ENCODE assay signal across 8 cellular contexts in the genomic region with DNA sequence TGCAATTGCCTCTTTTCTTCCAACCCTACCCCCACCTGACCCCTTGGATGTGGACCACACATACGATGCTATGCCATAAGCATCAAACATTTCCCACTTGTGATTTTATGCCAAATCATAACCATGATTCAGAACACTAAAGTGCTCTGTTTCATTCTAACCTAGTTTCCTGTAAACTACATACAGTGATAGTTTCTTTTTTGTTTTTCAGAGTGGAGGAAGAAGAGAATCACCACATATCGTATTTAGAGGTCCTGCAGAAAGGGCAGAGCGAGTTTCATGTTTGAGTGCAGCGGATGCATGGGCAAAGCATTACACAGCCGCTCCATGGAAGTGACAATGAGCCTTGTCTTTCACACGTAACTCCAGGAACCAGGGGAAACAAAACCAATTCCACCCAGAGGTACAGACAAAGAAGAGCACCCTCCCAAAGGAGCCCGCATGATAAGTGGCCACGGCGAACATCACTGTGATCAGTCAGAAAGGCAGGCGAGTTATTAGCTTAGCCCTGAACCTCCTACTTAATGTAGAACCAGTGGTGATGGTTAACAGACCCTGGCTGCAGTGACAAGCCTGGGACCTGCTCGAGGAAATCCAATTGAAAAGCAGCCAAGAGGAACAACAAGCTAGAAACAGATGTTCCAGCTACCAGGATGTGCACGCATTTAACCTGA.
DNase-seq lines count a peak whose midpoint lies in the region; ATAC-seq and TF ChIP-seq lines count a peak whose summit lies in the region.

No MANE protein-coding gene starts in this region.

- peaks cover 2% of the 10 kb centered on the region for H3K4me1 ChIP-seq in mammary epithelial cell (ENCODE audit: insufficient read depth, low read length)

- TF ChIP-seq CTCF in MCF 10A (IDR thresholded peaks at IDR 0.05; ENCODE audit: unreplicated experiment) = no peak
- no peak for TF ChIP-seq CTCF in mammary epithelial cell (conservative IDR thresholded peaks at IDR 0.05 in 1 of 2, IDR thresholded peaks at IDR 0.05 in 1 of 2; ENCODE audit: extremely low read depth in 1 of 2, insufficient read depth in 1 of 2, low read depth in 1 of 2, low read length in 2 of 2)

- peaks cover 7% of the 10 kb centered on the region for H3K27me3 Mint-ChIP-seq in activated naive CD8-positive, alpha-beta T cell treated with anti-CD3 and anti-CD28 coated beads, Interleukin-2, amount 10 ng/mL, durations not matched to agents 7 days and 5 days
- H3K27me3 Mint-ChIP-seq in MCF 10A (ENCODE audit: insufficient read depth, unreplicated experiment) = no peaks in the 10 kb centered on the region

- POLR2A ChIA-PET in activated naive CD8-positive, alpha-beta T cell treated with anti-CD3 and anti-CD28 coated beads, Interleukin-2, amount 10 ng/mL, durations not matched to agents 7 days and 5 days (lab: Charles Lee) = no interaction called here
- POLR2A ChIA-PET in MCF 10A (lab: Yijun Ruan, JAX) = interaction anchor here (2.3 kb wide), 1 partner anchor 8 kb away, joined by 6 read pairs; no protein-coding TSS in a partner anchor

- DNase-seq in Caki2 (ENCODE audit: low read depth) (peak; percentile 78), MCF 10A (ENCODE audit: unreplicated experiment) (no peak), MV-4-11 (lab: John Stamatoyannopoulos, UW) (no peak), islet precursor cell (no peak), mammary epithelial cell (no peak)
- DNase-seq in activated naive CD8-positive, alpha-beta T cell treated with anti-CD3 and anti-CD28 coated beads, Interleukin-2, amount 10 ng/mL, durations not matched to agents 7 days and 5 days = no peak

- H3K9me3 Mint-ChIP-seq in activated naive CD8-positive, alpha-beta T cell treated with anti-CD3 and anti-CD28 coated beads, Interleukin-2, amount 10 ng/mL, durations not matched to agents 7 days and 5 days = no peaks in the 10 kb centered on the region
- H3K9me3 Mint-ChIP-seq in MCF 10A (ENCODE audit: unreplicated experiment) = no peaks in the 10 kb centered on the region

- no peaks in the 10 kb centered on the region for H4K20me1 ChIP-seq in mammary epithelial cell (ENCODE audit: insufficient read depth, low read length)

- H3K4me3 Mint-ChIP-seq in activated naive CD8-positive, alpha-beta T cell treated with anti-CD3 and anti-CD28 coated beads, Interleukin-2, amount 10 ng/mL, durations not matched to agents 7 days and 5 days = peak overlapping the region; percentile 54
- no peak overlapping the region for H3K4me3 Mint-ChIP-seq in MCF 10A (ENCODE audit: unreplicated experiment)

- intact Hi-C loops in MCF 10A (cut with micrococcal nuclease) (no loop called here), mammary epithelial cell (cut with micrococcal nuclease) (no loop called here)

- peaks cover 12% of the 10 kb centered on the region for H3K4me1 Mint-ChIP-seq in activated naive CD8-positive, alpha-beta T cell treated with anti-CD3 and anti-CD28 coated beads, Interleukin-2, amount 10 ng/mL, durations not matched to agents 7 days and 5 days
- peaks cover 5% of the 10 kb centered on the region for H3K4me1 Mint-ChIP-seq in MCF 10A (ENCODE audit: insufficient read depth, unreplicated experiment)

- 92% methylated on average over 12 of the region's 12 CpGs for WGBS in mammary epithelial cell (ENCODE audit: low coverage, missing lambda C conversion rate)

- H3K4me3 ChIP-seq in mammary epithelial cell (replicated peaks in 1 of 3; ENCODE audit: insufficient read depth in 1 of 3, low read depth in 2 of 3, low read length in 3 of 3) = no peak overlapping the region

- no peak overlapping the region for H2AFZ ChIP-seq in mammary epithelial cell (ENCODE audit: low read depth, low read length)

- CTCF ChIA-PET in MCF 10A (lab: Yijun Ruan, JAX) = interaction anchor here (0.6 to 1.9 kb wide), 3 partner anchors 15 to 854 kb away, joined by 3 to 5 read pairs (median 3); no protein-coding TSS in a partner anchor
- CTCF ChIA-PET in mammary epithelial cell (lab: Charles Lee; ENCODE audit: low non-redundant PET) = no interaction called here

- no peak overlapping the region for H3K9ac ChIP-seq in mammary epithelial cell (ENCODE audit: insufficient read depth, low read length)

- no TSS peak for BruUV-seq in MCF 10A (replicated peaks; lab: Mats Ljungman, UMichigan)
- BruUV-seq in mammary epithelial cell (replicated peaks; lab: Mats Ljungman, UMichigan) = no TSS peak

- H3K27me3 ChIP-seq in mammary epithelial cell (ENCODE audit: insufficient read depth, low read length) = no peaks in the 10 kb centered on the region

- peak overlapping the region; percentile 65 for H3K27ac Mint-ChIP-seq in activated naive CD8-positive, alpha-beta T cell treated with anti-CD3 and anti-CD28 coated beads, Interleukin-2, amount 10 ng/mL, durations not matched to agents 7 days and 5 days
- no peak overlapping the region for H3K27ac Mint-ChIP-seq in MCF 10A (ENCODE audit: low read depth, unreplicated experiment)

- H3K27ac ChIP-seq in mammary epithelial cell (ENCODE audit: insufficient read depth, low read depth, low read length) = no peak overlapping the region

- dilution Hi-C loops in mammary epithelial cell (cut with HindIII; ENCODE audit: low sequenced_read_pairs) = no loop called here

- ATAC-seq in GM19328 (IDR thresholded peaks at IDR 0.05; ENCODE audit: unreplicated experiment) (peak; percentile 66), HG03196 (IDR thresholded peaks at IDR 0.05; ENCODE audit: unreplicated experiment) (peak; percentile 83)
- peak; percentile 58 for ATAC-seq in activated naive CD8-positive, alpha-beta T cell treated with anti-CD3 and anti-CD28 coated beads, Interleukin-2, amount 10 ng/mL, durations not matched to agents 7 days and 5 days (ENCODE audit: low read depth)

- no peaks in the 10 kb centered on the region for H3K9me3 ChIP-seq in mammary epithelial cell (replicated peaks; ENCODE audit: insufficient read depth, low read length)

- no peaks in the 10 kb centered on the region for H3K36me3 ChIP-seq in mammary epithelial cell (ENCODE audit: insufficient read depth, low read length)

- H3K79me2 ChIP-seq in mammary epithelial cell (ENCODE audit: insufficient read depth, low read length) = no peaks in the 10 kb centered on the region

- in situ Hi-C loops in Caki2 (cut with HindIII; ENCODE audit: low pct_unique_long_range_greater_than_20kb, low sequenced_read_pairs) (no loop called here), mammary epithelial cell (cut with MboI; ENCODE audit: low sequenced_read_pairs in 2 of 2) (no loop called here)

- H3K4me2 ChIP-seq in mammary epithelial cell (ENCODE audit: insufficient read depth, low read depth, low read length) = no peak overlapping the region

- H3K36me3 Mint-ChIP-seq in activated naive CD8-positive, alpha-beta T cell treated with anti-CD3 and anti-CD28 coated beads, Interleukin-2, amount 10 ng/mL, durations not matched to agents 7 days and 5 days = no peaks in the 10 kb centered on the region
- H3K36me3 Mint-ChIP-seq in MCF 10A (ENCODE audit: insufficient read depth, unreplicated experiment) = no peaks in the 10 kb centered on the region
